Comparison of ENCODE assay signal across 13 cellular contexts in genomic region chr14:20623798-20624197, GRCh38. TPM values are rescaled to one million over a fixed set of nuclear protein-coding genes. Genes with fewer than 3 reads are reported as not detected.
DNase-seq lines count a peak whose midpoint lies in the region; ATAC-seq and TF ChIP-seq lines count a peak whose summit lies in the region.
"Had no signal": no experiment of that assay in that cellular context is flagged by ENCODE, and none has a peak within 500 bp of the region (broad histone marks: within the 10 kb centered on the region; RNA-seq: fewer than 3 reads in every experiment).

No MANE protein-coding gene starts in this region.

- H3K4me1 Mint-ChIP-seq in activated T-cell treated with anti-CD3 and anti-CD28 coated beads, Interleukin-2, amount 50 U/mL, for 72 hours (ENCODE audit: low read depth): peaks cover 67% of the 10 kb centered on the region
- H3K4me1 Mint-ChIP-seq in nephron: peaks cover 37% of the 10 kb centered on the region

- ATAC-seq in activated T-cell treated with anti-CD3 and anti-CD28 coated beads, Interleukin-2, amount 50 U/mL, for 72 hours (replicated peaks in 1 of 2): no peak
- ATAC-seq in GM21367 (IDR thresholded peaks at IDR 0.05; ENCODE audit: unreplicated experiment): no peak
- no peak for ATAC-seq in HG02840 (IDR thresholded peaks at IDR 0.05; ENCODE audit: low FRiP score, unreplicated experiment)

- no peak overlapping the region for H3K27ac Mint-ChIP-seq in activated T-cell treated with anti-CD3 and anti-CD28 coated beads, Interleukin-2, amount 50 U/mL, for 72 hours
- H3K27ac Mint-ChIP-seq in nephron: no peak overlapping the region

- H3K36me3 Mint-ChIP-seq in activated T-cell treated with anti-CD3 and anti-CD28 coated beads, Interleukin-2, amount 50 U/mL, for 72 hours (ENCODE audit: insufficient read depth in 2 of 2): peaks cover 3 to 5% of the 10 kb centered on the region in 2 donors
- no peaks in the 10 kb centered on the region for H3K36me3 Mint-ChIP-seq in nephron (ENCODE audit: low read depth)

- DNase-seq in NCI-H82 (lab: John Stamatoyannopoulos, UW) (peak; percentile 6), NCI-H82 treated with DMSO at 0.1 percent for 48 hours (lab: John Stamatoyannopoulos, UW; ENCODE audit: unreplicated experiment) (no peak), KBM-7 (peak; percentile 68), NCI-H2171 treated with DMSO at 0.1 percent for 48 hours (lab: John Stamatoyannopoulos, UW) (no peak)
- DNase-seq in activated T-cell treated with anti-CD3 and anti-CD28 coated beads, Interleukin-2, amount 50 U/mL, for 72 hours: no peak
- DNase-seq: activated CD4-positive, alpha-beta T cell treated with anti-CD3 and anti-CD28 coated beads for 4 hours; EL; NCI-H1417; substantia nigra had no signal

- peaks cover 70% of the 10 kb centered on the region for H3K27me3 Mint-ChIP-seq in activated T-cell treated with anti-CD3 and anti-CD28 coated beads, Interleukin-2, amount 50 U/mL, for 72 hours (ENCODE audit: low read depth)
- H3K27me3 Mint-ChIP-seq in nephron (ENCODE audit: low read depth): peaks cover 78% of the 10 kb centered on the region

- in situ Hi-C loops in KBM-7 (cut with MboI; ENCODE audit: low pct_unique_long_range_greater_than_20kb, low sequenced_read_pairs): loop anchor here (25.0 kb wide), 1 partner anchor 286 kb away; the partner anchor contains the start of genes CCNB1IP1 and PARP2

- no peak for TF ChIP-seq CTCF in nephron (IDR thresholded peaks at IDR 0.05; ENCODE audit: unreplicated experiment in 3 of 3)

- peak overlapping the region; percentile 81 to 82 for H3K4me3 Mint-ChIP-seq in activated T-cell treated with anti-CD3 and anti-CD28 coated beads, Interleukin-2, amount 50 U/mL, for 72 hours
- H3K4me3 Mint-ChIP-seq in nephron: peak overlapping the region; percentile 74 to 86 (median 76)

- H3K9me3 Mint-ChIP-seq in activated T-cell treated with anti-CD3 and anti-CD28 coated beads, Interleukin-2, amount 50 U/mL, for 72 hours: peaks cover 0 to 1% of the 10 kb centered on the region in 2 donors
- peaks cover 2% of the 10 kb centered on the region for H3K9me3 Mint-ChIP-seq in nephron

RNA-seq across cellular contexts. Expression of gene OR6S1, which starts 17.7 kb away (rescaled TPM):
- not detected for total RNA-seq in activated T-cell treated with anti-CD3 and anti-CD28 coated beads, Interleukin-2, amount 50 U/mL, for 72 hours
- total RNA-seq: epithelial cell of proximal tubule had no signal

RNA-seq across cellular contexts. Expression of gene RNASE12, which starts 32.6 kb away (rescaled TPM):
- not detected for total RNA-seq in activated T-cell treated with anti-CD3 and anti-CD28 coated beads, Interleukin-2, amount 50 U/mL, for 72 hours
- total RNA-seq: epithelial cell of proximal tubule had no signal

RNA-seq across cellular contexts. Expression of gene RNASE11, which starts 36.0 kb away (rescaled TPM):
- not detected for total RNA-seq in activated T-cell treated with anti-CD3 and anti-CD28 coated beads, Interleukin-2, amount 50 U/mL, for 72 hours
- total RNA-seq: epithelial cell of proximal tubule had no signal

Comparison
In these comparisons a context has a peak if more than half of its experiments do, and no peak if none do; other contexts are left out.
1. DNase-seq: peak in NCI-H82 (single experiment) and KBM-7 (single experiment); none in NCI-H82 treated with DMSO at 0.1 percent for 48 hours (single experiment), activated T-cell treated with anti-CD3 and anti-CD28 coated beads, Interleukin-2, amount 50 U/mL, for 72 hours (0 of 2) and NCI-H2171 treated with DMSO at 0.1 percent for 48 hours (single experiment).